15 cellular contexts compared by ENCODE assay signal in the genomic region with DNA sequence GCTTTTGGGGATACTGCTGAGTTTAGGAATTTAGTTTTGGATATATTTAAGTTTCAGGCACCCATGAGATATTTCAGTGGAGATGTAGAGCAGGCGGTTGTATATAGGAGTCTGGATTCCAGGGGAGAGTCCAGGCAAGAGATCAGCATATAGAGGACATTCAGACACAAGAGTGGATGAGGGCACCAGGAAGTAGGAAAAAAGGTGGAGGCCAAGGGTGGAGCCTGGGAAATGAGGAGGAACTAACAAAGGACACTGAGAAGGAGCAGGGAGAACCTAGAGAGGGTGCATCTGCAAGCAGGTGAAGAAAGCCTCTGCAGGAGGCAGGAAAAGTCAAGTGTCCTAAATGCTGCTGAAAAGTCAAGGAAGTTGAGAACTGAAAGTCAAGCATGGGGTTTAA. TPM values are rescaled to one million over a fixed set of nuclear protein-coding genes. Genes with fewer than 3 reads are reported as not detected.
DNase-seq lines count a peak whose midpoint lies in the region; ATAC-seq, FAIRE-seq and TF ChIP-seq lines count a peak whose summit lies in the region.
"Had no signal": no experiment of that assay in that cellular context is flagged by ENCODE, and none has a peak within 500 bp of the region (broad histone marks: within the 10 kb centered on the region; RNA-seq: fewer than 3 reads in every experiment).

No MANE protein-coding gene starts in this region.

- no peak overlapping the region for H3K27ac ChIP-seq in HepG2 (ENCODE audit: extremely low read length, insufficient read depth, low read length)
- H3K27ac ChIP-seq in right lobe of liver, result no peak overlapping the region
- H3K27ac ChIP-seq in PC-3 (ENCODE audit: low read length), result no peak overlapping the region; the same call in 1 of the 2 replicates
- no peak overlapping the region for H3K27ac ChIP-seq in keratinocyte (ENCODE audit: control insufficient read depth, insufficient read depth, low read length)
- H3K27ac ChIP-seq in small intestine (ENCODE audit: low read depth in 1 of 2, low read length in 1 of 2), result no peak overlapping the region
- H3K27ac ChIP-seq in spleen, result no peak overlapping the region

- H3K4me2 ChIP-seq in HepG2 (ENCODE audit: low read depth, low read length), result peak overlapping the region; percentile 34
- H3K4me2 ChIP-seq in PC-3 (ENCODE audit: low read length), result 0 out of 2 replicates have a peak overlapping the region, but pooled peaks have one; percentile 14
- H3K4me2 ChIP-seq in keratinocyte (ENCODE audit: control insufficient read depth, extremely low read depth, insufficient read depth, low read depth, low read length), result no peak overlapping the region

- TF ChIP-seq RAD21 in HepG2 (CRISPR knock-in tag; IDR thresholded peaks at IDR 0.05), result no peak

- DNase-seq in HepG2 (ENCODE audit: low spot score) (no peak), right lobe of liver (no peak), PC-3 (no peak), keratinocyte (ENCODE audit: low read depth, low spot score) (no peak), small intestine (peak; percentile 41), NCI-H226 (no peak), glomerular visceral epithelial cell (ENCODE audit: extremely low spot score) (no peak), spleen (no peak)
- DNase-seq: CD8-positive, alpha-beta T cell; COR-L47; DMS153; GF-D8; GOT3; H9 had no signal

- ATAC-seq in HepG2 (no peak), right lobe of liver (no peak), PC-3 (peak; percentile 5; the same call in 1 of the 2 replicates)
- ATAC-seq: CD8-positive, alpha-beta T cell had no signal

- no peaks in the 10 kb centered on the region for H3K36me3 ChIP-seq in HepG2 (replicated peaks in 1 of 2; ENCODE audit: control insufficient read depth in 1 of 2, insufficient read depth in 2 of 2, low read length in 2 of 2)
- no peaks in the 10 kb centered on the region for H3K36me3 ChIP-seq in right lobe of liver
- H3K36me3 ChIP-seq in PC-3 (ENCODE audit: low read depth, low read length), result no peaks in the 10 kb centered on the region
- H3K36me3 ChIP-seq in keratinocyte (ENCODE audit: control insufficient read depth in 2 of 2, extremely low read depth in 1 of 2, insufficient read depth in 2 of 2, low read length in 2 of 2), result no peaks in the 10 kb centered on the region
- no peaks in the 10 kb centered on the region for H3K36me3 ChIP-seq in small intestine (ENCODE audit: control insufficient read depth in 2 of 2, insufficient read depth in 2 of 2, low read length in 2 of 2)
- H3K36me3 ChIP-seq in spleen, result no peaks in the 10 kb centered on the region

- H3K4me1 ChIP-seq in HepG2 (ENCODE audit: insufficient read depth, low read length), result peaks cover 43% of the 10 kb centered on the region
- H3K4me1 ChIP-seq in right lobe of liver, result no peaks in the 10 kb centered on the region
- H3K4me1 ChIP-seq in PC-3 (ENCODE audit: insufficient read depth, low read length), result peaks cover 26% of the 10 kb centered on the region
- H3K4me1 ChIP-seq in keratinocyte (ENCODE audit: control insufficient read depth, extremely low read depth, insufficient read depth, low read length), result peaks cover 16% of the 10 kb centered on the region
- peaks cover 0 to 2% of the 10 kb centered on the region in 2 donors for H3K4me1 ChIP-seq in small intestine (ENCODE audit: control insufficient read depth in 2 of 2, insufficient read depth in 1 of 2, low read depth in 1 of 2, low read length in 1 of 2)
- H3K4me1 ChIP-seq in spleen, result no peaks in the 10 kb centered on the region

- H3K79me2 ChIP-seq in HepG2 (ENCODE audit: insufficient read depth, low read length) (no peaks in the 10 kb centered on the region), PC-3 (ENCODE audit: low read length) (no peaks in the 10 kb centered on the region), keratinocyte (ENCODE audit: control insufficient read depth, insufficient read depth, low read length) (no peaks in the 10 kb centered on the region)

- TF ChIP-seq CTCF in HepG2 (CRISPR knock-in tag; IDR thresholded peaks at IDR 0.05) (no peak), right lobe of liver (IDR thresholded peaks at IDR 0.05) (no peak), PC-3 (conservative IDR thresholded peaks at IDR 0.05; ENCODE audit: low read depth, low read length) (no peak), keratinocyte (optimal IDR thresholded peaks at IDR 0.05 in 1 of 3, IDR thresholded peaks at IDR 0.05 in 1 of 3, conservative IDR thresholded peaks at IDR 0.05 in 1 of 3; ENCODE audit: extremely low read depth in 1 of 3, insufficient read depth in 2 of 3, low read length in 3 of 3) (no peak), spleen (IDR thresholded peaks at IDR 0.05 in 8 of 11, conservative IDR thresholded peaks at IDR 0.05 in 3 of 11) (no peak)

- H2AFZ ChIP-seq in HepG2 (ENCODE audit: low read length), result no peak overlapping the region
- H2AFZ ChIP-seq in PC-3 (ENCODE audit: low read length), result peak overlapping the region; percentile 73
- peak overlapping the region; percentile 26 for H2AFZ ChIP-seq in keratinocyte (ENCODE audit: control insufficient read depth, low read length)

- no peak for FAIRE-seq in HepG2 (lab: Jason Lieb, UNC)
- no peak for FAIRE-seq in keratinocyte (lab: Jason Lieb, UNC)
- FAIRE-seq in small intestine (lab: Jason Lieb, UNC), result no peak
- FAIRE-seq: D721Med had no signal

- no peaks in the 10 kb centered on the region for H3K27me3 ChIP-seq in HepG2 (ENCODE audit: control insufficient read depth in 1 of 2, insufficient read depth in 2 of 2, low read length in 2 of 2)
- H3K27me3 ChIP-seq in right lobe of liver, result no peaks in the 10 kb centered on the region
- H3K27me3 ChIP-seq in PC-3 (ENCODE audit: low read length), result no peaks in the 10 kb centered on the region
- no peaks in the 10 kb centered on the region for H3K27me3 ChIP-seq in keratinocyte (ENCODE audit: control insufficient read depth, extremely low read depth, insufficient read depth, low read length)
- H3K27me3 ChIP-seq in small intestine (ENCODE audit: control insufficient read depth in 2 of 2, insufficient read depth in 2 of 2, low read length in 2 of 2), result no peaks in the 10 kb centered on the region
- H3K27me3 ChIP-seq in spleen (replicated peaks in 1 of 7), result no peaks in the 10 kb centered on the region

- no peaks in the 10 kb centered on the region for H4K20me1 ChIP-seq in HepG2 (ENCODE audit: insufficient read depth, low read length)
- H4K20me1 ChIP-seq in PC-3 (ENCODE audit: low read length), result no peaks in the 10 kb centered on the region
- H4K20me1 ChIP-seq in keratinocyte (ENCODE audit: control insufficient read depth, extremely low read depth, insufficient read depth, low read length), result no peaks in the 10 kb centered on the region

- WGBS in HepG2 (ENCODE audit: low lambda C conversion rate), result 89% methylated on average over 1 of the region's 1 CpG
- 87% methylated on average over 1 of the region's 1 CpG for WGBS in right lobe of liver (ENCODE audit: insufficient coverage, low coverage, low lambda C conversion rate, missing lambda C conversion rate)
- 84 to 96% (median 89%) methylated on average over 1 of the region's 1 CpG for WGBS in small intestine, 3 donors
- 96 to 100% (median 97%) methylated on average over 1 of the region's 1 CpG for WGBS in spleen, 5 donors

- no peaks in the 10 kb centered on the region for H3F3A ChIP-seq in PC-3 (ENCODE audit: low read length, unreplicated experiment)

- TF ChIP-seq EP300 in HepG2 (IDR thresholded peaks at IDR 0.05; ENCODE audit: low read depth in 2 of 2, low read length in 2 of 2) (no peak), HepG2 (CRISPR knock-in tag; IDR thresholded peaks at IDR 0.05; ENCODE audit: borderline replicate concordance) (no peak)

- BruUV-seq in HepG2 (replicated peaks; lab: Mats Ljungman, UMichigan) (no TSS peak), PC-3 (replicated peaks; lab: Mats Ljungman, UMichigan) (no TSS peak)

- POLR2A ChIA-PET in HepG2 (lab: Yijun Ruan, JAX) (no interaction called here), PC-3 (lab: Charles Lee; ENCODE audit: unreplicated experiment) (no interaction called here)

- no peaks in the 10 kb centered on the region for H3K9me2 ChIP-seq in PC-3 (replicated peaks; ENCODE audit: low read length)

- H3K9ac ChIP-seq in HepG2 (ENCODE audit: insufficient read depth, low read depth, low read length), result no peak overlapping the region
- H3K9ac ChIP-seq in PC-3 (ENCODE audit: low read length), result no peak overlapping the region
- H3K9ac ChIP-seq in keratinocyte (ENCODE audit: control insufficient read depth, extremely low read depth, insufficient read depth, low read length), result no peak overlapping the region

- TF ChIP-seq POLR2A in HepG2 (IDR thresholded peaks at IDR 0.05; ENCODE audit: insufficient read depth in 1 of 2, low read depth in 2 of 2, low read length in 2 of 2) (no peak), right lobe of liver (IDR thresholded peaks at IDR 0.05) (no peak), spleen (IDR thresholded peaks at IDR 0.05) (no peak)

- CTCF ChIA-PET in HepG2 (lab: Yijun Ruan, JAX; ENCODE audit: low intra/inter-chr PET ratio, low total read pairs) (interaction anchor here (0.8 kb wide), 1 partner anchor 61 kb away, joined by 3 read pairs; no protein-coding TSS in a partner anchor), PC-3 (lab: Charles Lee) (no interaction called here)

- intact Hi-C loops in HepG2 (cut with micrococcal nuclease; ENCODE audit: unreplicated experiment) (no loop called here), right lobe of liver (cut with DNase I) (no loop called here), PC-3 (cut with micrococcal nuclease) (no loop called here), spleen (cut with DNase I; ENCODE audit: low total_unique reads) (no loop called here)

- dilution Hi-C loops in keratinocyte (cut with MboI; ENCODE audit: extremely low pct_ligation_motif_present, low sequenced_read_pairs), result no loop called here

- H3K9me3 ChIP-seq in HepG2 (ENCODE audit: low read length) (no peaks in the 10 kb centered on the region), right lobe of liver (no peaks in the 10 kb centered on the region), PC-3 (ENCODE audit: low read length) (no peaks in the 10 kb centered on the region), keratinocyte (ENCODE audit: control insufficient read depth, low read depth, low read length) (no peaks in the 10 kb centered on the region), small intestine (ENCODE audit: control insufficient read depth, low read depth) (no peaks in the 10 kb centered on the region), spleen (no peaks in the 10 kb centered on the region)

- in situ Hi-C loops in HepG2 (cut with HindIII; ENCODE audit: extremely low pct_ligation_motif_present, low pct_unique_long_range_greater_than_20kb), result no loop called here

- H3K4me3 ChIP-seq in HepG2 (replicated peaks in 1 of 3; ENCODE audit: insufficient read depth in 1 of 3, low read depth in 2 of 3, low read length in 3 of 3), result no peak overlapping the region
- no peak overlapping the region for H3K4me3 ChIP-seq in right lobe of liver
- no peak overlapping the region for H3K4me3 ChIP-seq in PC-3 (ENCODE audit: low read length)
- no peak overlapping the region for H3K4me3 ChIP-seq in keratinocyte (ENCODE audit: control insufficient read depth in 2 of 3, extremely low read depth in 1 of 3, insufficient read depth in 2 of 3, low read depth in 1 of 3, low read length in 3 of 3)
- no peak overlapping the region for H3K4me3 ChIP-seq in small intestine (ENCODE audit: low read depth in 1 of 2, low read length in 2 of 2)
- no peak overlapping the region for H3K4me3 ChIP-seq in spleen

- H3K9me1 ChIP-seq in keratinocyte (ENCODE audit: control insufficient read depth, extremely low read depth, insufficient read depth, low read length), result no peaks in the 10 kb centered on the region

RNA-seq across cellular contexts. Expression of a gene that starts 13.1 kb away (rescaled TPM):
- total RNA-seq in HepG2 (2016; rRNA removed; fragmentation: Illumina TruSeq; extraction: Trizol) (123 and 183 TPM in 2 replicates), right lobe of liver (100 to 1,000 TPM in 1 of 6 experiments, 10 to 100 TPM in 5; 63.9 to 105 (median 82.1) TPM), PC-3 (2014; rRNA removed) (28.2 and 48.7 TPM in 2 replicates), spleen (100 to 1,000 TPM; 101 to 225 (median 176) TPM)
- 60.3 and 60.8 TPM in 2 replicates for total RNA-seq in HepG2 (2016; cell fraction: cytosol; rRNA removed; fragmentation: Illumina TruSeq; extraction: Trizol; ENCODE audit: low read depth)
- 116 and 166 TPM in 2 replicates for total RNA-seq in HepG2 (2016; cell fraction: insoluble cytoplasmic fraction; rRNA removed; fragmentation: Illumina TruSeq; extraction: Trizol)
- total RNA-seq in HepG2 (2016; cell fraction: membrane; rRNA removed; fragmentation: Illumina TruSeq; extraction: Trizol), result 123 and 134 TPM in 2 replicates
- 78.1 and 97.1 TPM in 2 replicates for total RNA-seq in HepG2 (2016; cell fraction: nucleus; rRNA removed; fragmentation: Illumina TruSeq; extraction: Trizol)
- polyA plus RNA-seq in HepG2 (2011; rRNA removed) (109 and 119 TPM in 2 replicates), keratinocyte (200 to 450 TPM (median 298 TPM) in 3 replicates), small intestine (100 to 1,000 TPM; 206 to 572 (median 368) TPM), spleen (100 to 1,000 TPM; 159 to 184 (median 160) TPM)
- polyA plus RNA-seq in HepG2 (2011; cell fraction: cytosol; rRNA removed), result 149 and 160 TPM in 2 replicates
- 55.5 and 63.7 TPM in 2 replicates for polyA plus RNA-seq in HepG2 (2011; cell fraction: nucleus; rRNA removed)
- 173 and 180 TPM in 2 replicates for polyA plus RNA-seq in HepG2 (2012)
- 184 TPM in 2 replicates for polyA plus RNA-seq in HepG2 (2016; cell fraction: cytosol; fragmentation: Illumina TruSeq; extraction: Trizol; ENCODE audit: low read depth)
- polyA plus RNA-seq in HepG2 (2016; cell fraction: insoluble cytoplasmic fraction; fragmentation: Illumina TruSeq; extraction: Trizol; ENCODE audit: low read depth), result 383 and 451 TPM in 2 replicates
- polyA plus RNA-seq in HepG2 (2016; cell fraction: membrane; fragmentation: Illumina TruSeq; extraction: Trizol; ENCODE audit: low read depth), result 281 and 307 TPM in 2 replicates
- polyA plus RNA-seq in HepG2 (2016; cell fraction: nucleus; fragmentation: Illumina TruSeq; extraction: Trizol; ENCODE audit: insufficient read depth, low read depth), result 213 and 214 TPM in 2 replicates
- polyA minus RNA-seq in HepG2 (2011; rRNA and poly(A)+ RNA removed; ENCODE audit: low replicate concordance), result 16.6 and 146 TPM in 2 replicates
- 132 and 136 TPM in 2 replicates for polyA minus RNA-seq in HepG2 (2011; cell fraction: cytosol; rRNA and poly(A)+ RNA removed)
- polyA minus RNA-seq in HepG2 (2011; cell fraction: nucleus; rRNA and poly(A)+ RNA removed), result 53.7 and 70.4 TPM in 2 replicates
- polyA plus RNA-seq in keratinocyte (2011; ENCODE audit: low read depth), result 152 TPM
- polyA plus RNA-seq in keratinocyte (2011; cell fraction: cytosol; rRNA removed), result 550 and 564 TPM in 2 replicates
- polyA plus RNA-seq in keratinocyte (2011; cell fraction: nucleus; rRNA removed), result 299 and 342 TPM in 2 replicates
- 367 and 421 TPM in 2 replicates for polyA plus RNA-seq in keratinocyte (2012; ENCODE audit: low replicate concordance)
- polyA minus RNA-seq in keratinocyte, result 372 to 462 TPM (median 381 TPM) in 3 replicates
- polyA minus RNA-seq in keratinocyte (2011; cell fraction: cytosol; rRNA and poly(A)+ RNA removed), result 329 TPM
- polyA minus RNA-seq in keratinocyte (2011; cell fraction: nucleus; rRNA and poly(A)+ RNA removed), result 92.1 and 192 TPM in 2 replicates
